8 cellular contexts compared by ENCODE assay signal in genomic region chr22:29071261-29072045, GRCh38. TPM values are rescaled to one million over a fixed set of nuclear protein-coding genes. Genes with fewer than 3 reads are reported as not detected.
DNase-seq lines count a peak whose midpoint lies in the region; ATAC-seq, FAIRE-seq and TF ChIP-seq lines count a peak whose summit lies in the region.

No MANE protein-coding gene starts in this region.

- peak overlapping the region; percentile 75 for H3K4me2 ChIP-seq in GM12878 (ENCODE audit: control insufficient read depth, insufficient read depth)

- no peaks in the 10 kb centered on the region for H3K9me3 ChIP-seq in GM12878 (replicated peaks; ENCODE audit: control insufficient read depth, insufficient read depth, low read length)

- no peak overlapping the region for H3K27ac ChIP-seq in GM12878 (ENCODE audit: control insufficient read depth, insufficient read depth)

- SMC1A ChIA-PET in GM12878 (lab: Charles Lee; ENCODE audit: uncharacterized antibody, unreplicated experiment), result interaction anchor here (1.0 to 2.6 kb wide), 3 partner anchors 11 to 20 kb away, joined by 3 to 13 read pairs (median 3); no protein-coding TSS in a partner anchor

- TF ChIP-seq EP300 in GM12878 (IDR thresholded peaks at IDR 0.05; ENCODE audit: borderline replicate concordance in 1 of 2, control insufficient read depth in 1 of 2, low read depth in 2 of 2, low read length in 2 of 2), result no peak

- CTCF ChIA-PET in GM12878 (lab: Yijun Ruan, JAX), result interaction anchor here (0.6 to 1.9 kb wide), 8 partner anchors 8 to 301 kb away, joined by 3 to 6 read pairs (median 4); partner anchors contain the start of gene C22orf31

- H4K20me1 ChIP-seq in GM12878 (ENCODE audit: control insufficient read depth, insufficient read depth), result no peaks in the 10 kb centered on the region

- no peak for TF ChIP-seq CTCF in GM06990 (IDR thresholded peaks at IDR 0.05; ENCODE audit: insufficient read depth, low read length, poor library complexity, severe bottlenecking)
- no peak for TF ChIP-seq CTCF in GM12878 (IDR thresholded peaks at IDR 0.05 in 2 of 3, conservative IDR thresholded peaks at IDR 0.05 in 1 of 3; ENCODE audit: control insufficient read depth in 2 of 3, extremely low read depth in 1 of 3, insufficient read depth in 1 of 3, low read depth in 3 of 3, low read length in 3 of 3)

- POLR2A ChIA-PET in GM12878 (lab: Charles Lee), result interaction anchor here (0.6 to 1.7 kb wide), 4 partner anchors 155 to 426 kb away, joined by 3 to 5 read pairs (median 4); partner anchors contain the start of gene ZNRF3

- no peak for TF ChIP-seq RAD21 in GM12878 (IDR thresholded peaks at IDR 0.05; ENCODE audit: insufficient read depth, low read depth, low read length)

- no peak overlapping the region; the same call in 1 of the 2 replicates for H3K9ac ChIP-seq in GM12878 (ENCODE audit: control insufficient read depth, insufficient read depth, low read length)

- BruUV-seq in GM12878 (replicated peaks; lab: Mats Ljungman, UMichigan), result no TSS peak

- H3K4me3 ChIP-seq in GM06990 (replicated peaks; ENCODE audit: low read depth, low read length), result peak overlapping the region; percentile 44
- H3K4me3 ChIP-seq in GM12878, result peak overlapping the region; percentile 18; the same call in 1 of the 2 replicates

- in situ Hi-C loops in GM12878 (cut with MboI), result no loop called here

- RAD21 ChIA-PET in GM12878 (lab: Charles Lee; ENCODE audit: unreplicated experiment), result interaction anchor here (1.2 to 2.5 kb wide), 7 partner anchors 11 to 241 kb away, joined by 3 to 17 read pairs (median 4); no protein-coding TSS in a partner anchor

- H3K27me3 ChIP-seq in GM06990 (replicated peaks; ENCODE audit: control insufficient read depth, insufficient read depth, low read length), result no peaks in the 10 kb centered on the region; the same call in 1 of the 2 replicates
- H3K27me3 ChIP-seq in GM12878 (replicated peaks in 1 of 2; ENCODE audit: control insufficient read depth in 2 of 2, insufficient read depth in 2 of 2, low read length in 1 of 2), result peaks cover 5 to 15% of the 10 kb centered on the region in 2 experiments

- H3K36me3 ChIP-seq in GM06990 (ENCODE audit: control insufficient read depth, insufficient read depth, low read length) (no peaks in the 10 kb centered on the region), GM12878 (ENCODE audit: control insufficient read depth in 2 of 2, insufficient read depth in 2 of 2, low read length in 1 of 2) (no peaks in the 10 kb centered on the region)

- 0 out of 2 replicates have a peak, but pooled peaks have one; percentile 32 for TF ChIP-seq POLR2A in GM12878 (IDR thresholded peaks at IDR 0.05; ENCODE audit: low read depth, low read length)

- intact Hi-C loops in GM12878 (cut with micrococcal nuclease; ENCODE audit: unreplicated experiment), result no loop called here

- H3K4me1 ChIP-seq in GM12878 (ENCODE audit: control insufficient read depth, insufficient read depth, low read length), result no peaks in the 10 kb centered on the region; the same call in 1 of the 2 replicates

- no peaks in the 10 kb centered on the region for H3K79me2 ChIP-seq in GM12878 (ENCODE audit: control insufficient read depth, insufficient read depth, low read length)

- WGBS in GM12878 (ENCODE audit: insufficient coverage, insufficient replicate concordance, low lambda C conversion rate, missing lambda C conversion rate), result 4% methylated on average over 43 of the region's 60 CpGs

- no peak overlapping the region for H2AFZ ChIP-seq in GM12878 (ENCODE audit: control insufficient read depth, low read depth, low read length)

- ATAC-seq in GM12878 (peak; percentile 72), GM21737 (IDR thresholded peaks at IDR 0.05; ENCODE audit: unreplicated experiment) (no peak)

- DNase-seq in GM06990 (ENCODE audit: extremely low read depth, insufficient read length), result peak; percentile 65
- DNase-seq in NCI-H510A treated with DMSO at 0.1 percent for 48 hours (lab: John Stamatoyannopoulos, UW), result peak; percentile 35
- no peak for DNase-seq in GM12878 (ENCODE audit: low read depth, low spot score)
- DNase-seq in islet precursor cell, result peak; percentile 82
- peak in 2 of 3 experiments; percentile 14 to 34 for DNase-seq in stimulated activated CD4-positive, alpha-beta T cell treated with anti-CD3 and anti-CD28 coated beads, TNF-alpha, amount 100 ng/mL, for 24 hours (ENCODE audit: low read depth in 3 of 3)
- no peak for DNase-seq in anterior cingulate cortex (lab: John Stamatoyannopoulos, UW)
- DNase-seq in NOMO-1 (lab: John Stamatoyannopoulos, UW; ENCODE audit: unreplicated experiment in 2 of 2), result no peak

- no peak for FAIRE-seq in GM12878 (lab: Jason Lieb, UNC)

TF ChIP-seq in GM12878, 131 proteins besides CTCF, POLR2A, EP300 and RAD21:
- TF ChIP-seq MXI1 (IDR thresholded peaks at IDR 0.05; ENCODE audit: low read depth, low read length) (no peak), RB1 (IDR thresholded peaks at IDR 0.05; ENCODE audit: borderline replicate concordance) (peak; percentile 46; the same call in 1 of the 2 replicates), SREBF1 (IDR thresholded peaks at IDR 0.05; ENCODE audit: low read length) (no peak), MTA3 (IDR thresholded peaks at IDR 0.05; ENCODE audit: borderline replicate concordance, low read length) (no peak), IRF3 (IDR thresholded peaks at IDR 0.05) (no peak), POU2F2 (IDR thresholded peaks at IDR 0.05; ENCODE audit: borderline replicate concordance, low read depth, low read length) (no peak), RUNX3 (IDR thresholded peaks at IDR 0.05; ENCODE audit: low read length) (no peak), SIN3A (IDR thresholded peaks at IDR 0.05; ENCODE audit: low read depth, low read length) (no peak), ZNF622 (IDR thresholded peaks at IDR 0.05) (no peak), CHD1 (IDR thresholded peaks at IDR 0.05; ENCODE audit: low read depth, low read length) (no peak), BHLHE40 (IDR thresholded peaks at IDR 0.05; ENCODE audit: borderline replicate concordance in 1 of 2, low read depth in 2 of 2, low read length in 1 of 2) (peak in 1 of 2 experiments; percentile 28; a peak in 1 of 4 replicates), EGR1 (IDR thresholded peaks at IDR 0.05; ENCODE audit: borderline replicate concordance in 1 of 2, low read depth in 2 of 2, low read length in 2 of 2) (0 out of 3 replicates have a peak, but pooled peaks of 1 of the 2 experiments have one; percentile 30), IKZF1 (conservative IDR thresholded peaks at IDR 0.05) (peak; percentile 29; the same call in 1 of the 2 replicates)

RNA-seq across cellular contexts. Expression of gene KREMEN1, which starts 1.4 kb away (rescaled TPM):
- 1.3 TPM in 2 replicates for total RNA-seq in GM12878 (2013; cell fraction: nucleolus; rRNA removed)
- total RNA-seq in GM12878 (2014; rRNA removed), result 0.17 and 0.27 TPM in 2 replicates
- total RNA-seq in GM12878 (2014; rRNA removed; fragmentation: Illumina TruSeq; extraction: Trizol), result 0.13 and 0.14 TPM in 2 replicates
- total RNA-seq in GM12878 (2021), result 0.40 and 0.46 TPM in 2 replicates
- polyA plus RNA-seq in GM12878 (2011; ENCODE audit: low read depth), result 0.21 TPM
- 1.8 and 2.5 TPM in 2 replicates for polyA plus RNA-seq in GM12878 (2011; rRNA removed)
- polyA plus RNA-seq in GM12878 (2011; cell fraction: cytosol; rRNA removed), result 3.0 and 3.5 TPM in 2 replicates
- polyA plus RNA-seq in GM12878 (2011; cell fraction: nucleus; rRNA removed), result 1.2 and 2.0 TPM in 2 replicates
- 0.27 and 0.47 TPM in 2 replicates for polyA plus RNA-seq in GM12878 (2012)
- polyA plus RNA-seq in GM12878 (2014; fragmentation: Illumina TruSeq; extraction: Trizol), result 0.05 and 0.59 TPM in 2 replicates
- under 1 TPM; 0.10 to 0.11 TPM for polyA plus RNA-seq in GM12878 (2014; fragmentation: Nextera tagmentation; extraction: Ambion mirVana)
- polyA plus RNA-seq in GM12878 (2014; rRNA removed), result 0.37 and 0.74 TPM in 2 replicates
- polyA plus RNA-seq in GM12878 (2016; fragmentation: Nextera tagmentation; extraction: Ambion mirVana), result under 1 TPM in 1 of 2 experiments, not detected in 1; 0.20 TPM
- 4.3 and 5.2 TPM in 2 replicates for polyA minus RNA-seq in GM12878 (2011; rRNA and poly(A)+ RNA removed)
- 1.9 and 2.7 TPM in 2 replicates for polyA minus RNA-seq in GM12878 (2011; cell fraction: cytosol; rRNA and poly(A)+ RNA removed)
- polyA minus RNA-seq in GM12878 (2011; cell fraction: nucleus; rRNA and poly(A)+ RNA removed), result 1.2 and 2.2 TPM in 2 replicates

RNA-seq across cellular contexts. Expression of gene C22orf31, which starts 9.8 kb away (rescaled TPM):
- not detected in 2 replicates for total RNA-seq in GM12878 (2013; cell fraction: nucleolus; rRNA removed)
- total RNA-seq in GM12878 (2014; rRNA removed) (not detected in 2 replicates), GM12878 (2014; rRNA removed; fragmentation: Illumina TruSeq; extraction: Trizol) (not detected in 2 replicates), GM12878 (2021) (not detected in 2 replicates)
- not detected for polyA plus RNA-seq in GM12878 (2011; ENCODE audit: low read depth)
- polyA plus RNA-seq in GM12878 (2011; rRNA removed) (not detected in 2 replicates), GM12878 (2014; fragmentation: Illumina TruSeq; extraction: Trizol) (not detected in 2 replicates), GM12878 (2014; fragmentation: Nextera tagmentation; extraction: Ambion mirVana) (not detected), GM12878 (2014; rRNA removed) (not detected in 2 replicates), GM12878 (2016; fragmentation: Nextera tagmentation; extraction: Ambion mirVana) (not detected)
- polyA plus RNA-seq in GM12878 (2011; cell fraction: cytosol; rRNA removed), result 0.06 TPM in 1 of 2 replicates, not detected in the other
- polyA plus RNA-seq in GM12878 (2011; cell fraction: nucleus; rRNA removed), result not detected in 2 replicates
- polyA plus RNA-seq in GM12878 (2012), result not detected in 2 replicates
- polyA minus RNA-seq in GM12878 (2011; rRNA and poly(A)+ RNA removed), result not detected in 2 replicates
- polyA minus RNA-seq in GM12878 (2011; cell fraction: cytosol; rRNA and poly(A)+ RNA removed), result not detected in 2 replicates
- not detected in 2 replicates for polyA minus RNA-seq in GM12878 (2011; cell fraction: nucleus; rRNA and poly(A)+ RNA removed)

Comparison
In these comparisons a context has a peak if more than half of its experiments do, and no peak if none do; other contexts are left out.
1. DNase-seq: peak in GM06990 (single experiment), NCI-H510A treated with DMSO at 0.1 percent for 48 hours (single experiment), islet precursor cell (single experiment) and stimulated activated CD4-positive, alpha-beta T cell treated with anti-CD3 and anti-CD28 coated beads, TNF-alpha, amount 100 ng/mL, for 24 hours (2 of 3); none in GM12878 (single experiment), anterior cingulate cortex (0 of 58) and NOMO-1 (0 of 2).